In the genomic region with DNA sequence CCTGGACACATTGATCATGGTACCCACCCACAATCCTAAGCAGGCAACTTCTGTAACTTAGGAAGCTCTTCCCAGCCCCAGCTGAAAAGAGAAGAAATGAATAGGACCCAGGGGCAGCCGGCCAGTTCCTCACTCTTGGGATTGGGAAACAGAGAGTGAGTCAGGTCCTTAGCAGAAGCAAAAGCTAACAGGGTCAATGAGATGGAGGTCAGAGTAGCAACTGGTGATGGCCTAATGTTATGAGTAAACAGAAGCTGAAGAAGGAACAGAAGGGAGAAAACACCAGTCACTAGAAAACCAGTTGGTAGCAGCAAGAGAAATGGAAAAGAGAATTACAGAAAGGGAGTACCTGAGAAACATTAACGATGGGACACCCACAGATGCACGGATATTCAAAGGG, we compare ENCODE assay signal across 15 cellular contexts. TPM values are rescaled to one million over a fixed set of nuclear protein-coding genes. Genes with fewer than 3 reads are reported as not detected.
DNase-seq lines count a peak whose midpoint lies in the region; ATAC-seq, FAIRE-seq and TF ChIP-seq lines count a peak whose summit lies in the region.
"Had no signal": no experiment of that assay in that cellular context is flagged by ENCODE, and none has a peak within 500 bp of the region (broad histone marks: within the 10 kb centered on the region; RNA-seq: fewer than 3 reads in every experiment).

No MANE protein-coding gene starts in this region.

- peak; percentile 36 for ATAC-seq in left lobe of liver
- ATAC-seq in HG03175 (IDR thresholded peaks at IDR 0.05; ENCODE audit: unreplicated experiment), result no peak
- no peak for ATAC-seq in HG02870 (IDR thresholded peaks at IDR 0.05; ENCODE audit: unreplicated experiment)
- ATAC-seq: activated CD8-positive, alpha-beta memory T cell treated with anti-CD3 and anti-CD28 coated beads, Interleukin-2, amount 10 ng/mL, durations not matched to agents 7 days and 5 days; GM23338 had no signal

- TF ChIP-seq POLR2A in transverse colon (IDR thresholded peaks at IDR 0.05), result no peak

- no peak for TF ChIP-seq CTCF in transverse colon (IDR thresholded peaks at IDR 0.05)

- intact Hi-C loops in transverse colon (cut with DNase I; ENCODE audit: low total_unique reads), result no loop called here

- H3K4me1 ChIP-seq in transverse colon, result peaks cover 0 to 13% (median 0%) of the 10 kb centered on the region in 4 donors
- H3K4me1 ChIP-seq: A549 had no signal

- FAIRE-seq in HTR-8/SVneo (lab: Jason Lieb, UNC), result no peak
- FAIRE-seq: A549, endometrium, keratinocyte had no signal

- H3K36me3 ChIP-seq in transverse colon, result peaks cover 0 to 12% (median 5%) of the 10 kb centered on the region in 4 donors

- peak; percentile 8 for DNase-seq in SKM-1 treated with dmso at 0.1 percent for 144 hours (lab: John Stamatoyannopoulos, UW; ENCODE audit: unreplicated experiment)
- no peak for DNase-seq in SKM-1 (lab: John Stamatoyannopoulos, UW; ENCODE audit: unreplicated experiment)
- no peak for DNase-seq in caudate nucleus (lab: John Stamatoyannopoulos, UW)
- no peak for DNase-seq in left lobe of liver (ENCODE audit: low spot score)
- peak; percentile 43 for DNase-seq in transverse colon
- no peak for DNase-seq in HTR-8/SVneo (ENCODE audit: insufficient read length, low spot score)
- DNase-seq: activated CD8-positive, alpha-beta memory T cell treated with anti-CD3 and anti-CD28 coated beads, Interleukin-2, amount 10 ng/mL, durations not matched to agents 7 days and 5 days; KBM-7; stimulated activated naive CD4-positive, alpha-beta T cell had no signal

- in situ Hi-C loops in transverse colon (cut with MboI; ENCODE audit: low pct_ligation_motif_present in 1 of 4, low pct_unique_long_range_greater_than_20kb in 1 of 4, low sequenced_read_pairs in 3 of 4), result no loop called here

- 80% methylated on average over 3 of the region's 3 CpGs; no CpG with 5 or more reads in 1 of the 2 donors for WGBS in transverse colon (ENCODE audit: low coverage in 1 of 2), 2 donors

- no peaks in the 10 kb centered on the region for H3K27me3 ChIP-seq in transverse colon

- TF ChIP-seq EP300 in transverse colon (IDR thresholded peaks at IDR 0.05; ENCODE audit: low read depth), result no peak

- H3K27ac ChIP-seq in caudate nucleus (ENCODE audit: low read depth, low read length) (peak overlapping the region; percentile 1), transverse colon (peak overlapping the region; percentile 2 to 43 (median 34))
- H3K27ac ChIP-seq: A549 had no signal

- no peak overlapping the region for H3K4me3 ChIP-seq in transverse colon
- H3K4me3 ChIP-seq: A549, GM23338 had no signal

- no peaks in the 10 kb centered on the region for H3K9me3 ChIP-seq in transverse colon
- H3K9me3 ChIP-seq: A549 had no signal

RNA-seq across cellular contexts. Expression of a gene that starts 20.0 kb away (rescaled TPM):
- total RNA-seq in left lobe of liver, result 10.1 TPM
- total RNA-seq in transverse colon, result 10 to 100 TPM in 2 of 4 donors, 1 to 10 TPM in 2; 7.5 to 20.5 (median 13.3) TPM

Comparison
In these comparisons a context has a peak if more than half of its experiments do, and no peak if none do; other contexts are left out.
1. DNase-seq: peak in SKM-1 treated with dmso at 0.1 percent for 144 hours (single experiment) and transverse colon (single experiment); none in SKM-1 (single experiment), caudate nucleus (0 of 61), left lobe of liver (single experiment) and HTR-8/SVneo (single experiment).